Comparison of ENCODE assay signal across 8 cellular contexts in the genomic region with DNA sequence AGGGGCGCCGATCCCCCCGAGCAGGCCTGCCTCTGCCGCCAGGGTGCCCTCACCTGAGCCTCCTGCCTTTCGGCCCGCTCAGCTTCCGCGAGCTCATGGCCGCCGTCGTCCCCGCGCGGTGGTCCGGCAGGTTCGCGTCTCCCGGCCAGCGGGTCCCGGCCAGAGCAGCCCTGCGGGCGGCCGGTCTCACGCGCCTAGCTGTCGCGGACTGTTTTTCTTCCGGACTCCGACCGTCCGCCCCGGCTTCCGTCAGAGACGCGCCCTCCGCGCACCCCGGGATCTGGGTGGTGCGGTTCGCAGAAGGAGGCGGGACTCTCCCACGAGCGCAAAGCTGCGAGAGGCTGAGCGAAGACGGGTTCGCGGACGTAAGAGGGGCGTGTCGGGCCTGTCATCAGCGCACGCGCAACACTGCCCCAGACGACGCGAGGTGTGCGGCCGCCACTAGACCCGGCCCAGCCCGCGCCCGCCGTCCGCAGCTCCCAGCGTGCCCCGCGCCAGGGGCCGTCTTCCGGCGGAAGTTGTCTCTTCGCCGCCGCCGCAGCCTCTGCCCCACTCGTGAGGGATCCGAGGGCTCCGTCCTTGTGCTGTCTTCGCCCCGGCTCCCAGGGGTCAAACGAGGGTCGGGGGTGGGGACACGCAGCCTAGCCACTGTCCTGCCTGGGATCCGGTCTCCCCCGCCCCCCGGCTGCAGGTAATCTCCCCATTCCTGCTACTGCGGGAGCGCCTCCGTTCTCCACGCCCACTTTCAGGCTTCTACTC. TPM values are rescaled to one million over a fixed set of nuclear protein-coding genes. Genes with fewer than 3 reads are reported as not detected.
DNase-seq lines count a peak whose midpoint lies in the region; ATAC-seq and TF ChIP-seq lines count a peak whose summit lies in the region.

A gene (minus strand): TSS at position 210 of the 759 bp plus-strand sequence. CDS start 113 bp downstream, at position 97.

- H3K9ac ChIP-seq in NT2/D1 (ENCODE audit: insufficient read length, low read depth), result peak within 1 kb of the TSS; percentile 91
- peak within 1 kb of the TSS; percentile 89 for H3K9ac ChIP-seq in endodermal cell (ENCODE audit: extremely low read depth, low read length, poor library complexity, severe bottlenecking)

- WGBS in endodermal cell (ENCODE audit: insufficient coverage in 1 of 2, insufficient read length in 1 of 2), 2 experiments, result 0 to 1% methylated on average over 41 to 90 of the region's 90 CpGs

- DNase-seq in Calu3, result peak; percentile 93
- peak in 75 of 76 experiments; percentile 38 to 98 (median 95) for DNase-seq in HUDEP-2 (lab: John Stamatoyannopoulos, UW; ENCODE audit: unreplicated experiment in 76 of 76)
- DNase-seq in NT2/D1 (ENCODE audit: low read depth, low spot score), result peak; percentile 83
- DNase-seq in activated CD8-positive, alpha-beta memory T cell treated with anti-CD3 and anti-CD28 coated beads, Interleukin-2, amount 50 U/mL, for 1 hour (ENCODE audit: extremely low read depth), result peak; percentile 90
- peak; percentile 99 for DNase-seq in endodermal cell
- DNase-seq in mesenteric fat pad (ENCODE audit: low spot score), result peak; percentile 99
- peak; percentile 92 for DNase-seq in stimulated activated CD8-positive, alpha-beta memory T cell treated with anti-CD3 and anti-CD28 coated beads, Interleukin-15, amount 100 ng/mL, for 24 hours (ENCODE audit: low read depth)

- H3K36me3 ChIP-seq in NT2/D1 (ENCODE audit: insufficient read depth, insufficient read length, low read length), result peaks cover 43% of the 10 kb centered on the region
- peaks cover 42% of the 10 kb centered on the region for H3K36me3 ChIP-seq in endodermal cell (ENCODE audit: control insufficient read depth, insufficient read depth, low read length)

- no TSS peak for BruUV-seq in Calu3 (replicated peaks; lab: Mats Ljungman, UMichigan)

- H3K4me1 Mint-ChIP-seq in Calu3 (ENCODE audit: low read depth, unreplicated experiment), result no peaks in the 10 kb centered on the region
- peaks cover 7% of the 10 kb centered on the region for H3K4me1 Mint-ChIP-seq in endodermal cell

- no peaks in the 10 kb centered on the region for H3K27me3 ChIP-seq in NT2/D1 (ENCODE audit: insufficient read depth, insufficient read length)
- no peaks in the 10 kb centered on the region for H3K27me3 ChIP-seq in endodermal cell (ENCODE audit: control insufficient read depth, insufficient read depth, low read length, poor library complexity, severe bottlenecking)

- H3K4me3 ChIP-seq in NT2/D1 (ENCODE audit: insufficient read length, low read depth) (peak within 1 kb of the TSS; percentile 91), endodermal cell (ENCODE audit: low read length) (peak within 1 kb of the TSS; percentile 83)

- CTCF ChIA-PET in Calu3 (lab: Charles Lee), result interaction anchor here (0.6 to 2.4 kb wide), 6 partner anchors 87 to 414 kb away, joined by 4 to 22 read pairs (median 4); no protein-coding TSS in a partner anchor

- H3K9me3 Mint-ChIP-seq in Calu3 (ENCODE audit: low read depth, unreplicated experiment) (no peaks in the 10 kb centered on the region), endodermal cell (no peaks in the 10 kb centered on the region)

- H3K4me1 ChIP-seq in NT2/D1 (ENCODE audit: insufficient read depth, insufficient read length) (peaks cover 6% of the 10 kb centered on the region), endodermal cell (ENCODE audit: control insufficient read depth, insufficient read depth, low read length) (no peaks in the 10 kb centered on the region)

- peak within 1 kb of the TSS; percentile 90 for H3K27ac ChIP-seq in endodermal cell (ENCODE audit: low read depth, low read length)

- peak; percentile 87 for ATAC-seq in GM21381 (IDR thresholded peaks at IDR 0.05; ENCODE audit: unreplicated experiment)

- H3K27me3 Mint-ChIP-seq in Calu3 (ENCODE audit: unreplicated experiment) (no peaks in the 10 kb centered on the region), endodermal cell (ENCODE audit: insufficient read depth) (no peaks in the 10 kb centered on the region)

- peak within 1 kb of the TSS; percentile 74 for H3K4me3 Mint-ChIP-seq in Calu3 (ENCODE audit: low read depth, unreplicated experiment)
- H3K4me3 Mint-ChIP-seq in endodermal cell, result peak within 1 kb of the TSS; percentile 80

- intact Hi-C loops in Calu3 (cut with micrococcal nuclease; ENCODE audit: unreplicated experiment), result no loop called here

- no peaks in the 10 kb centered on the region for H3K9me3 ChIP-seq in NT2/D1 (ENCODE audit: insufficient read depth, low read length)
- no peaks in the 10 kb centered on the region for H3K9me3 ChIP-seq in endodermal cell (ENCODE audit: control insufficient read depth, low read length)

- H3K36me3 Mint-ChIP-seq in Calu3 (ENCODE audit: insufficient read depth, unreplicated experiment), result peaks cover 42% of the 10 kb centered on the region
- peaks cover 34% of the 10 kb centered on the region for H3K36me3 Mint-ChIP-seq in endodermal cell (ENCODE audit: low read depth)

- H3K27ac Mint-ChIP-seq in Calu3 (ENCODE audit: unreplicated experiment) (peak within 1 kb of the TSS; percentile 64), endodermal cell (peak within 1 kb of the TSS; percentile 97)

- TF ChIP-seq CTCF in Calu3 (IDR thresholded peaks at IDR 0.05; ENCODE audit: unreplicated experiment) (no peak), endodermal cell (conservative IDR thresholded peaks at IDR 0.05) (peak; percentile 5)

RNA-seq across cellular contexts. Expression of the gene that starts here (rescaled TPM):
- total RNA-seq in Calu3 (2022), result 15.4 and 18.7 TPM in 2 replicates
- total RNA-seq in endodermal cell, result 10 to 100 TPM; 22.2 to 30.0 TPM
- polyA plus RNA-seq in endodermal cell (2013, experiment 1 of 2), result 21.5 TPM
- 19.5 TPM for polyA plus RNA-seq in endodermal cell (2013, experiment 2 of 2)
- total RNA-seq in mesenteric fat pad, result 77.6 TPM

Comparison
In these comparisons a context has a peak if more than half of its experiments do, and no peak if none do; other contexts are left out.
1. Peak in every context shown above with its lines: DNase-seq, ATAC-seq, H3K4me3 ChIP-seq and H3K27ac ChIP-seq.